22 cellular contexts compared by ENCODE assay signal in the genomic region with DNA sequence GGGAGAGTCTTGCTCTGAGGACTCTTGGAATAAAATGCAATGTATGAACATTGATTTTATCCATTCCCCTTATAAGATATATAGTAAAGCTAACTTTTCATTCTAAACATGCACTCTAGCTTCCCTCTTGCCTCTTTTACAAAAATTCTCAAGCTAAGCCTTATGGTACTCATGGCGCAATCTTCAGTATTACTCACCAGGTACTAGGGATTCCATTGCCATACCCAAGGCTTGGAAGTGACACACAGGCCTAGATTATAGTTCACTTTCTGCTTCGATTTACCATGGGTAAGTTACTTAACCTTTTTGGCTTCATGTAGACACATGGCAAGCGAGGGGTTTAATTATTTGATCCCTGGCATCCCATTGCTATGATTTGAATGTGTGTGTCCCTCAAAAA.
A peak's percentile ranks its signal among the peaks of the same experiment; 100 is the strongest.
DNase-seq lines count a peak whose midpoint lies in the region; TF ChIP-seq lines count a peak whose summit lies in the region.
"Had no signal": no experiment of that assay in that cellular context is flagged by ENCODE, and none has a peak within 500 bp of the region (broad histone marks: within the 10 kb centered on the region; RNA-seq: fewer than 3 reads in every experiment).

No MANE protein-coding gene starts in this region.

- no peaks in the 10 kb centered on the region for H3K9me3 ChIP-seq in effector memory CD4-positive, alpha-beta T cell (ENCODE audit: control insufficient read depth, low read length)
- H3K9me3 ChIP-seq: neutrophil, tibial nerve had no signal

- H3K4me3 ChIP-seq in fibroblast of the aortic adventitia (ENCODE audit: low read depth, low read length) (no peak overlapping the region), brain microvascular endothelial cell (ENCODE audit: low read depth, low read length) (no peak overlapping the region)
- H3K4me3 ChIP-seq in effector memory CD4-positive, alpha-beta T cell (ENCODE audit: insufficient read depth, low read depth, low read length, poor library complexity, severe bottlenecking): no peak overlapping the region
- H3K4me3 ChIP-seq: lung, skin epidermis, tibial nerve had no signal

- no peaks in the 10 kb centered on the region for H3K27me3 ChIP-seq in effector memory CD4-positive, alpha-beta T cell (replicated peaks; ENCODE audit: control insufficient read depth, insufficient read depth, low read length, poor library complexity, severe bottlenecking)
- no peaks in the 10 kb centered on the region for H3K27me3 ChIP-seq in brain microvascular endothelial cell (replicated peaks)
- H3K27me3 ChIP-seq: neutrophil, tibial nerve had no signal

- in situ Hi-C loops in brain microvascular endothelial cell (cut with HindIII; ENCODE audit: low pct_ligation_motif_present, low sequenced_read_pairs): no loop called here

- no peak for TF ChIP-seq CTCF in fibroblast of the aortic adventitia (IDR thresholded peaks at IDR 0.05; ENCODE audit: insufficient read depth, low read length)
- TF ChIP-seq CTCF in brain microvascular endothelial cell (IDR thresholded peaks at IDR 0.05; ENCODE audit: low read depth, low read length, missing control alignments): no peak

- peak; percentile 28 for DNase-seq in AG08395 (ENCODE audit: low spot score)
- peak; percentile 14 for DNase-seq in HPDE6-E6E7 (ENCODE audit: extremely low spot score)
- peak; percentile 88 for DNase-seq in amniotic epithelial cell (ENCODE audit: low read depth)
- DNase-seq in fibroblast of the aortic adventitia (ENCODE audit: low read depth): peak; percentile 44
- DNase-seq in activated effector memory CD4-positive, alpha-beta T cell treated with Interleukin-2 at 50 U/mL for 16 hours: no peak
- DNase-seq in effector memory CD4-positive, alpha-beta T cell: no peak
- DNase-seq in brain microvascular endothelial cell: no peak
- DNase-seq in SKM-1 (lab: John Stamatoyannopoulos, UW; ENCODE audit: unreplicated experiment): no peak
- DNase-seq: 8988T; activated CD4-positive, alpha-beta memory T cell treated with anti-CD3 and anti-CD28 coated beads, Interleukin-2, amount 10 ng/mL, durations not matched to agents 7 days and 5 days; activated naive CD8-positive, alpha-beta T cell treated with anti-CD3 and anti-CD28 coated beads, Interleukin-2, amount 10 ng/mL, durations not matched to agents 7 days and 5 days; DMS53; erythroblast; NCI-H1105; NCI-H2029 treated with DMSO at 0.1 percent for 48 hours; NCI-H2227 treated with DMSO at 0.1 percent for 48 hours; SHP77 had no signal

- no peaks in the 10 kb centered on the region for H3K36me3 ChIP-seq in effector memory CD4-positive, alpha-beta T cell (ENCODE audit: control insufficient read depth, insufficient read depth, low read length)
- H3K36me3 ChIP-seq in brain microvascular endothelial cell (replicated peaks): no peaks in the 10 kb centered on the region
- H3K36me3 ChIP-seq: neutrophil, tibial nerve had no signal

- no peaks in the 10 kb centered on the region for H3K4me1 ChIP-seq in effector memory CD4-positive, alpha-beta T cell (ENCODE audit: control insufficient read depth, insufficient read depth, low read length, poor library complexity, severe bottlenecking)

- H3K27ac ChIP-seq in effector memory CD4-positive, alpha-beta T cell (ENCODE audit: insufficient read depth, low read length, poor library complexity, severe bottlenecking): no peak overlapping the region
- H3K27ac ChIP-seq in brain microvascular endothelial cell: no peak overlapping the region
- H3K27ac ChIP-seq: HL-60, neutrophil, skin epidermis, tibial nerve had no signal

Comparison
In these comparisons a context has a peak if more than half of its experiments do, and no peak if none do; other contexts are left out.
1. DNase-seq: peak in AG08395 (single experiment), HPDE6-E6E7 (single experiment), amniotic epithelial cell (single experiment) and fibroblast of the aortic adventitia (single experiment); none in activated effector memory CD4-positive, alpha-beta T cell treated with Interleukin-2 at 50 U/mL for 16 hours (single experiment), effector memory CD4-positive, alpha-beta T cell (0 of 3), brain microvascular endothelial cell (single experiment) and SKM-1 (single experiment).